Comparison of ENCODE assay signal across 28 cellular contexts in the genomic region with DNA sequence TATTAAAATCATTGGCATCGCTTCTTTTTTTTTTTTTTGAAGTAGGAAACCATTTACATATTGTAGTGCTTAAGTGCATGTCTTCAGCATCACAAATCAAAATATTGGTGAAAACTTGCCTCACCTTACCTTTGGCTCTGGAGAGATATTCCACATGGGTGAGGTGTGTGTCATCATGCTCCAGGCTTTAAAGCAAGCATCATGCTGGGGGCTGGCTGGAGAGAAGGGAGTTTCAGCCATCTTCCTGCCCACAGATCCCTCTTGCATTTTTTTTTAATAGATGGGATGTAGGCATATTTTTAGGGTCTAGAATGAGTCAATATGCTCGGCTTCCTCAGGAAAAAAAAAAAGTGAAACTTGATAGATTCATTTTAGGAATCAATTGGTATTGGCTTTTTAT. TPM values are rescaled to one million over a fixed set of nuclear protein-coding genes. Genes with fewer than 3 reads are reported as not detected.
"Had no signal": no experiment of that assay in that cellular context is flagged by ENCODE, and none has a peak within 500 bp of the region (broad histone marks: within the 10 kb centered on the region; RNA-seq: fewer than 3 reads in every experiment).

No MANE protein-coding gene starts in this region.

- ATAC-seq: effector memory CD8-positive, alpha-beta T cell; esophagus mucosa; gastrocnemius medialis; heart right ventricle; left cardiac atrium; left lung; left ventricle myocardium superior; lower lobe of right lung; naive thymus-derived CD4-positive, alpha-beta T cell had no signal

- H3K36me3 Mint-ChIP-seq: naive thymus-derived CD4-positive, alpha-beta T cell had no signal

- H3K4me3 ChIP-seq: colonic mucosa, esophagus squamous epithelium, gastrocnemius medialis, heart right ventricle, left lung, lower lobe of right lung had no signal

- DNase-seq: colonic mucosa; cortex of kidney; effector CD8-positive, alpha-beta T cell; effector memory CD8-positive, alpha-beta T cell; erythroblast; esophagus squamous epithelium; foreskin fibroblast; foreskin melanocyte; gastrocnemius medialis; glutamatergic neuron; heart right ventricle; hippocampal formation; left cardiac atrium; left lung; left ventricle myocardium superior; lower lobe of right lung; mesenchymal stem cell; midbrain; naive thymus-derived CD4-positive, alpha-beta T cell had no signal

- H3K36me3 ChIP-seq: colonic mucosa, gastrocnemius medialis, left lung, lower lobe of right lung had no signal

- H3K9me3 Mint-ChIP-seq: dendritic cell treated with granulocyte-macrophage colony-stimulating factor and Interleukin-4, amounts not matched to agents 40 ng/mL and 50 ng/mL, for 4 days; effector memory CD8-positive, alpha-beta T cell; endodermal cell had no signal

- H3K27ac ChIP-seq: colonic mucosa, epithelial cell of prostate, esophagus squamous epithelium, gastrocnemius medialis, heart right ventricle, left lung, lower lobe of right lung had no signal

- H3K4me3 Mint-ChIP-seq: dendritic cell treated with granulocyte-macrophage colony-stimulating factor and Interleukin-4, amounts not matched to agents 40 ng/mL and 50 ng/mL, for 4 days; effector memory CD8-positive, alpha-beta T cell; endodermal cell; naive thymus-derived CD4-positive, alpha-beta T cell had no signal

- H3K4me1 ChIP-seq: colonic mucosa, gastrocnemius medialis had no signal

- H3K27ac Mint-ChIP-seq: dendritic cell treated with granulocyte-macrophage colony-stimulating factor and Interleukin-4, amounts not matched to agents 40 ng/mL and 50 ng/mL, for 4 days; effector memory CD8-positive, alpha-beta T cell; endodermal cell; naive thymus-derived CD4-positive, alpha-beta T cell had no signal

RNA-seq across cellular contexts. Expression of a gene that starts 2.3 kb away (rescaled TPM):
- total RNA-seq: dermis microvascular lymphatic vessel endothelial cell; esophagus mucosa; gastrocnemius medialis; left cardiac atrium; left ventricle myocardium superior; lower lobe of right lung; lung microvascular endothelial cell; mononuclear cell; mucosa of gallbladder; naive thymus-derived CD4-positive, alpha-beta T cell had no signal
- polyA plus RNA-seq: keratinocyte; naive thymus-derived CD4-positive, alpha-beta T cell had no signal
